36 cellular contexts compared by ENCODE assay signal in the genomic region with DNA sequence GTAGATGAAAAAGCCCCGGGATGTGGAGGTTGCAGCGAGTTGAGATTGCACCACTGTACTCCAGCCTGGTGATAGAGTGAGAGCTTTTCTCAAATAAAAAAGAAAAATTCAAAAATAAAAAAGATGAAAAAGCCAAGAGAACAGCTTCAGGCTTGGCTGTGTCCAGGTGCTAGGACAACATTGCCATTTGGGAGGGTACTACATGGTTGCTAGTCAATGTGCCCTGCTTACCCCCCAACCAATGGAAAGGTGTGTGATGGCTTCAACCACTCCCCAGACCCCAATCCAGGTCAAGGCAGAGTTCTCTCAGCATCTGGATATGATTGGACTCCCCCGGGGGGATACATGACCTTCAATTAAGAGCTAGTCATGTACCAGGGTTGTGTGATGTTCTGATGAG. TPM values are rescaled to one million over a fixed set of nuclear protein-coding genes. Genes with fewer than 3 reads are reported as not detected.
"Had no signal": no experiment of that assay in that cellular context is flagged by ENCODE, and none has a peak within 500 bp of the region (broad histone marks: within the 10 kb centered on the region; RNA-seq: fewer than 3 reads in every experiment).

No MANE protein-coding gene starts in this region.

- H3K27ac ChIP-seq: adrenal gland, body of pancreas, esophagus muscularis mucosa, WERI-Rb-1 had no signal

- ATAC-seq: activated CD4-positive, CD25-positive, alpha-beta regulatory T cell treated with anti-CD3 and anti-CD28 coated beads, Interleukin-2, amount 50 U/mL, for 24 hours; activated naive CD8-positive, alpha-beta T cell treated with anti-CD3 and anti-CD28 coated beads, Interleukin-2, amount 50 U/mL, for 24 hours; activated T-cell treated with anti-CD3 and anti-CD28 coated beads, Interleukin-2, amount 50 U/mL, for 72 hours; body of pancreas; effector memory CD8-positive, alpha-beta T cell; T-helper 17 cell had no signal

- H3K9me3 ChIP-seq: adrenal gland, body of pancreas, esophagus muscularis mucosa had no signal

- H3K27ac Mint-ChIP-seq: activated B cell treated with CpG ODN at 0.5 μM for 24 hours; activated naive CD8-positive, alpha-beta T cell treated with anti-CD3 and anti-CD28 coated beads for 36 hours; activated naive CD8-positive, alpha-beta T cell treated with anti-CD3 and anti-CD28 coated beads, Interleukin-2, amount 50 U/mL, for 24 hours; activated T-cell treated with anti-CD3 and anti-CD28 coated beads, Interleukin-2, amount 50 U/mL, for 24 hours; activated T-cell treated with anti-CD3 and anti-CD28 coated beads, Interleukin-2, amount 50 U/mL, for 72 hours; T-helper 17 cell; T-helper 2 cell treated with Interferon-gamma antibody and Interleukin-4, amounts not matched to agents 5 μg/mL and 100 μg/mL, for 36 hours had no signal

- DNase-seq: activated B cell treated with CpG ODN at 0.5 μM for 24 hours; activated CD4-positive, alpha-beta T cell treated with anti-CD3 and anti-CD28 coated beads for 48 hours; activated CD4-positive, alpha-beta T cell treated with anti-CD3 and anti-CD28 coated beads, Interleukin-2, amount 50 U/mL, for 1 hour; activated CD4-positive, alpha-beta T cell treated with anti-CD3 and anti-CD28 coated beads, Interleukin-2, amount 50 U/mL, for 48 hours; activated CD8-positive, alpha-beta memory T cell treated with anti-CD3 and anti-CD28 coated beads, Interleukin-2, amount 50 U/mL, for 48 hours; activated gamma-delta T cell; activated naive CD4-positive, alpha-beta T cell; activated naive CD4-positive, alpha-beta T cell treated with anti-CD3 and anti-CD28 coated beads, Interleukin-2, amount 50 U/mL, for 16 hours; activated naive CD8-positive, alpha-beta T cell treated with anti-CD3 and anti-CD28 coated beads for 36 hours; activated naive CD8-positive, alpha-beta T cell treated with anti-CD3 and anti-CD28 coated beads, Interleukin-2, amount 50 U/mL, for 24 hours; activated T-cell treated with anti-CD3 and anti-CD28 coated beads for 4 hours; activated T-cell treated with anti-CD3 and anti-CD28 coated beads, Interleukin-2, amount 50 U/mL, for 24 hours; activated T-cell treated with anti-CD3 and anti-CD28 coated beads, Interleukin-2, amount 50 U/mL, for 72 hours; adrenal gland; amygdala; aorta; body of pancreas; caudate nucleus; cortex of kidney; dermis blood vessel endothelial cell; effector CD4-positive, alpha-beta T cell; effector memory CD8-positive, alpha-beta T cell; erythroblast; foreskin fibroblast; head of caudate nucleus; T-helper 1 cell; T-helper 17 cell; T1000; WERI-Rb-1 had no signal

- H3K9me3 Mint-ChIP-seq: activated B cell treated with CpG ODN at 0.5 μM for 24 hours; activated naive CD8-positive, alpha-beta T cell treated with anti-CD3 and anti-CD28 coated beads for 36 hours; activated naive CD8-positive, alpha-beta T cell treated with anti-CD3 and anti-CD28 coated beads, Interleukin-2, amount 50 U/mL, for 24 hours; activated T-cell treated with anti-CD3 and anti-CD28 coated beads, Interleukin-2, amount 50 U/mL, for 24 hours; activated T-cell treated with anti-CD3 and anti-CD28 coated beads, Interleukin-2, amount 50 U/mL, for 72 hours; effector memory CD8-positive, alpha-beta T cell; T-helper 2 cell treated with Interferon-gamma antibody and Interleukin-4, amounts not matched to agents 5 μg/mL and 100 μg/mL, for 36 hours had no signal

- FAIRE-seq: colon, frontal cortex had no signal

- H3K4me3 Mint-ChIP-seq: activated B cell treated with CpG ODN at 0.5 μM for 24 hours; activated naive CD8-positive, alpha-beta T cell treated with anti-CD3 and anti-CD28 coated beads for 36 hours; activated naive CD8-positive, alpha-beta T cell treated with anti-CD3 and anti-CD28 coated beads, Interleukin-2, amount 50 U/mL, for 24 hours; activated T-cell treated with anti-CD3 and anti-CD28 coated beads, Interleukin-2, amount 50 U/mL, for 24 hours; activated T-cell treated with anti-CD3 and anti-CD28 coated beads, Interleukin-2, amount 50 U/mL, for 72 hours; effector memory CD8-positive, alpha-beta T cell; T-helper 17 cell; T-helper 2 cell treated with Interferon-gamma antibody and Interleukin-4, amounts not matched to agents 5 μg/mL and 100 μg/mL, for 36 hours had no signal

- H3K4me3 ChIP-seq: adrenal gland, body of pancreas, esophagus muscularis mucosa had no signal

- H3K27me3 Mint-ChIP-seq: activated B cell treated with CpG ODN at 0.5 μM for 24 hours; activated naive CD8-positive, alpha-beta T cell treated with anti-CD3 and anti-CD28 coated beads, Interleukin-2, amount 50 U/mL, for 24 hours; T-helper 17 cell had no signal

RNA-seq across cellular contexts. Expression of a gene that starts 14.9 kb away (rescaled TPM):
- total RNA-seq: activated naive CD8-positive, alpha-beta T cell treated with anti-CD3 and anti-CD28 coated beads for 36 hours; chondrocyte; fibroblast of lung had no signal
